ENCODE assay signal across 15 cellular contexts in genomic region chr13:59745395-59745788, GRCh38.
DNase-seq lines count a peak whose midpoint lies in the region; ATAC-seq, FAIRE-seq and TF ChIP-seq lines count a peak whose summit lies in the region.
"Had no signal": no experiment of that assay in that cellular context is flagged by ENCODE, and none has a peak within 500 bp of the region (broad histone marks: within the 10 kb centered on the region; RNA-seq: fewer than 3 reads in every experiment).

No MANE protein-coding gene starts in this region.

- peaks cover 2% of the 10 kb centered on the region; the same call in 1 of the 2 replicates for H3K27me3 Mint-ChIP-seq in HFFc6 (ENCODE audit: insufficient read depth)

- TF ChIP-seq CTCF in HFFc6 (IDR thresholded peaks at IDR 0.05) (no peak), vagina (IDR thresholded peaks at IDR 0.05) (no peak)

- peak overlapping the region; percentile 74 for H3K27ac Mint-ChIP-seq in HFFc6
- H3K27ac Mint-ChIP-seq: naive thymus-derived CD4-positive, alpha-beta T cell had no signal

- no peaks in the 10 kb centered on the region for H3K36me3 ChIP-seq in vagina
- H3K36me3 ChIP-seq: suprapubic skin had no signal

- H3K4me1 Mint-ChIP-seq in HFFc6 (ENCODE audit: low read depth), result peaks cover 66% of the 10 kb centered on the region

- no peaks in the 10 kb centered on the region for H3K9me3 ChIP-seq in vagina
- H3K9me3 ChIP-seq: suprapubic skin had no signal

- DNase-seq in HFFc6 (no peak), RCC 7860 (ENCODE audit: low spot score) (peak; percentile 57), left kidney (ENCODE audit: low read depth, low spot score) (peak; percentile 59), A172 (ENCODE audit: low spot score) (no peak), vagina (ENCODE audit: extremely low spot score in 2 of 2) (no peak), iPS-NIHi11 (ENCODE audit: low spot score) (no peak), head of caudate nucleus (no peak)
- DNase-seq: activated T-cell treated with anti-CD3 and anti-CD28 coated beads, Interleukin-2, amount 50 U/mL, for 1 hour; naive thymus-derived CD4-positive, alpha-beta T cell; stimulated activated CD4-positive, alpha-beta T cell treated with anti-CD3 and anti-CD28 coated beads, Interleukin-2, amount 100 ng/mL, for 48 hours; T1000 had no signal

- intact Hi-C loops in vagina (cut with DNase I), result no loop called here
- intact Hi-C loops in head of caudate nucleus (cut with DNase I), result no loop called here

- no peak for TF ChIP-seq POLR2A in vagina (IDR thresholded peaks at IDR 0.05)

- ATAC-seq in GM18508 (IDR thresholded peaks at IDR 0.05; ENCODE audit: insufficient read depth, unreplicated experiment), result peak; percentile 38
- ATAC-seq: naive thymus-derived CD4-positive, alpha-beta T cell had no signal

- H3K4me3 Mint-ChIP-seq in HFFc6, result peak overlapping the region; percentile 27; the same call in 1 of the 2 replicates
- H3K4me3 Mint-ChIP-seq: naive thymus-derived CD4-positive, alpha-beta T cell had no signal

- H3K36me3 Mint-ChIP-seq in HFFc6 (ENCODE audit: low read depth), result peaks cover 4% of the 10 kb centered on the region

- H3K4me1 ChIP-seq in vagina, result no peaks in the 10 kb centered on the region

- no peak overlapping the region for H3K27ac ChIP-seq in vagina
- H3K27ac ChIP-seq: C4-2B, suprapubic skin had no signal

- no peaks in the 10 kb centered on the region for H3K27me3 ChIP-seq in vagina
- H3K27me3 ChIP-seq: suprapubic skin had no signal

- FAIRE-seq in RCC 7860 (lab: Jason Lieb, UNC), result peak; percentile 79
- FAIRE-seq: colon had no signal

- H3K4me3 ChIP-seq in vagina, result no peak overlapping the region
- H3K4me3 ChIP-seq: suprapubic skin had no signal

- no peaks in the 10 kb centered on the region for H3K9me3 Mint-ChIP-seq in HFFc6
- H3K9me3 Mint-ChIP-seq: naive thymus-derived CD4-positive, alpha-beta T cell had no signal

Comparison
In these comparisons a context has a peak if more than half of its experiments do, and no peak if none do; other contexts are left out.
1. DNase-seq: peak in RCC 7860 (single experiment) and left kidney (single experiment); none in HFFc6 (single experiment), A172 (single experiment), vagina (0 of 2), iPS-NIHi11 (single experiment) and head of caudate nucleus (0 of 42).